Comparison of ENCODE assay signal across 8 cellular contexts in the genomic region with DNA sequence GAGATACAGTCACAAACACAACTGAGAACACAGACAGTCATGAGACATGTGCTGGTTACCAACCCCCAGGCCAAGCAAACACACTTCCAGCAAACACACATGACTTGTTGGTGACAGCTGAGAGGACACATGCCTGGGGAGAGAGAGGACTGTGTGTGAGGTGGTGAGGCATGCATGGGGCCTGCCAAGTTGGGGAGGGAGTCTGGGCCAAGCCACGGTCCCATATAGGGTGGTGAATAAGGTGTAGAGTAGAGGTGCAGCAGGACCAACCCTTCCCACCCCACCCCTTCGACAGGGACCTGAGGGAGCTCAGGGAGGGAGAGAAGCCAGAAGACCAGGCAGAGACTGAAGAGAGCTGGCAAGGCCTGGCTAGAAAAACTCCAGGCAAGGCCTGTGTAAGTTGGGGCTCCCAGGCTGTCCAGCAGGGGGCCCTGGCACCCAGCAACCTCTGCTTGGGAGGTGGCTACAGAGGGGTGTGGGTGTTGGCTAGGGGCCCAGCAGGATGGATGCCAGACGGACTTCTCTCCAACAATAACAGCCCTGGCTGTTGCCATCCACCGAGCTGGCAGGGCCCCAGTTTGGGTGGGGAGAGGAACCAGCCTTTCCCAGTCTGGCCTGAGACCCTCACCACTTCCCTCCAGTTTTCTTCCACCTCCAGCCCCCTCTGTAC. TPM values are rescaled to one million over a fixed set of nuclear protein-coding genes. Genes with fewer than 3 reads are reported as not detected.
DNase-seq lines count a peak whose midpoint lies in the region; ATAC-seq, FAIRE-seq and TF ChIP-seq lines count a peak whose summit lies in the region.

No MANE protein-coding gene starts in this region.

- no peak for TF ChIP-seq EP300 in A549 (IDR thresholded peaks at IDR 0.05)

- TF ChIP-seq CTCF in A549 (IDR thresholded peaks at IDR 0.05), result peak; percentile 45; the same call in 2 of the 3 replicates
- TF ChIP-seq CTCF in endodermal cell (conservative IDR thresholded peaks at IDR 0.05), result peak; percentile 82

- ATAC-seq in A549 (peak; percentile 47 to 77), GM18511 (IDR thresholded peaks at IDR 0.05; ENCODE audit: unreplicated experiment) (peak; percentile 61), HG03520 (IDR thresholded peaks at IDR 0.05; ENCODE audit: unreplicated experiment) (peak; percentile 37)

- peak overlapping the region; percentile 93 for H3K4me2 ChIP-seq in A549

- peak overlapping the region; percentile 10 for H3K4me3 Mint-ChIP-seq in endodermal cell

- no peaks in the 10 kb centered on the region for H3K27me3 ChIP-seq in endodermal cell (ENCODE audit: control insufficient read depth, insufficient read depth, low read length, poor library complexity, severe bottlenecking)

- CTCF ChIA-PET in A549 (lab: Yijun Ruan, JAX), result interaction anchor here (0.7 to 9.2 kb wide), 13 partner anchors 8 to 100 kb away, joined by 3 to 111 read pairs (median 5); a partner anchor contains a TSS

- no peak overlapping the region for H3K4me3 ChIP-seq in A549
- no peak overlapping the region for H3K4me3 ChIP-seq in endodermal cell (ENCODE audit: low read length)

- DNase-seq in A549 (ENCODE audit: low read depth in 1 of 2, low spot score in 1 of 2) (peak; percentile 60 to 87), NOMO-1 treated with DMSO at 0.1 percent for 48 hours (lab: John Stamatoyannopoulos, UW; ENCODE audit: unreplicated experiment) (peak; percentile 56), endodermal cell (peak; percentile 92), mucosa of gallbladder (ENCODE audit: low spot score) (peak; percentile 94)
- DNase-seq in activated CD8-positive, alpha-beta memory T cell treated with anti-CD3 and anti-CD28 coated beads for 24 hours, result peak; percentile 84
- DNase-seq in stimulated activated CD8-positive, alpha-beta memory T cell treated with anti-CD3 and anti-CD28 coated beads, Interleukin-4, amount 100 ng/mL, for 4 hours (ENCODE audit: low read depth in 2 of 2, low spot score in 1 of 2), result peak; percentile 31 to 34

- H3K27ac ChIP-seq in A549, result peak overlapping the region; percentile 67 to 98; a peak in 5 of 6 replicates
- no peak overlapping the region for H3K27ac ChIP-seq in endodermal cell (ENCODE audit: low read depth, low read length)

- POLR2A ChIA-PET in A549 (lab: Yijun Ruan, JAX), result interaction anchor here (1.6 kb wide), 1 partner anchor 25 kb away, joined by 14 read pairs; a partner anchor contains a TSS

- no peaks in the 10 kb centered on the region for H3K9me3 Mint-ChIP-seq in endodermal cell

- H3K9me3 ChIP-seq in A549, result no peaks in the 10 kb centered on the region
- H3K9me3 ChIP-seq in endodermal cell (ENCODE audit: control insufficient read depth, low read length), result no peaks in the 10 kb centered on the region

- peak overlapping the region; percentile 62 for H3K27ac Mint-ChIP-seq in endodermal cell

- WGBS in A549 (ENCODE audit: missing lambda C conversion rate), result 0% methylated on average over 2 of the region's 4 CpGs
- 63% methylated on average over 3 of the region's 4 CpGs; no CpG with 5 or more reads in 1 of the 2 experiments for WGBS in endodermal cell (ENCODE audit: insufficient coverage in 1 of 2, insufficient read length in 1 of 2), 2 experiments

- peaks cover 56% of the 10 kb centered on the region for H3K4me1 Mint-ChIP-seq in endodermal cell

- TF ChIP-seq POLR2A in A549 (IDR thresholded peaks at IDR 0.05; ENCODE audit: low read length), result no peak

- H3K4me1 ChIP-seq in A549 (peaks cover 68% of the 10 kb centered on the region), endodermal cell (ENCODE audit: control insufficient read depth, insufficient read depth, low read length) (peaks cover 29% of the 10 kb centered on the region)

- no peak overlapping the region for H3K9ac ChIP-seq in endodermal cell (ENCODE audit: extremely low read depth, low read length, poor library complexity, severe bottlenecking)

- H3K36me3 ChIP-seq in endodermal cell (ENCODE audit: control insufficient read depth, insufficient read depth, low read length), result no peaks in the 10 kb centered on the region

- no peak for FAIRE-seq in A549 (lab: Jason Lieb, UNC)

- peaks cover 2% of the 10 kb centered on the region for H3K27me3 Mint-ChIP-seq in endodermal cell (ENCODE audit: insufficient read depth)

- TF ChIP-seq RAD21 in A549 (conservative IDR thresholded peaks at IDR 0.05 in 1 of 2, IDR thresholded peaks at IDR 0.05 in 1 of 2), result peak; percentile 47 to 52; a peak in 4 of 5 replicates

- no peaks in the 10 kb centered on the region for H3K36me3 Mint-ChIP-seq in endodermal cell (ENCODE audit: low read depth)

TF ChIP-seq in A549, 52 proteins besides CTCF, POLR2A, EP300 and RAD21:
- TF ChIP-seq, protein P1, sequence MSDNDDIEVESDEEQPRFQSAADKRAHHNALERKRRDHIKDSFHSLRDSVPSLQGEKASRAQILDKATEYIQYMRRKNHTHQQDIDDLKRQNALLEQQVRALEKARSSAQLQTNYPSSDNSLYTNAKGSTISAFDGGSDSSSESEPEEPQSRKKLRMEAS (IDR thresholded peaks at IDR 0.05), result peak; percentile 29; the same call in 1 of the 2 replicates
- TF ChIP-seq RARB (CRISPR knock-in tag; IDR thresholded peaks at IDR 0.05) (no peak), NPAS2 (CRISPR knock-in tag; IDR thresholded peaks at IDR 0.05; ENCODE audit: borderline replicate concordance) (no peak)

RNA-seq across cellular contexts. Expression of a gene that starts 2.0 kb away (rescaled TPM):
- 72.3 and 80.0 TPM in 2 replicates for polyA plus RNA-seq in A549 (2011; rRNA removed)
- 112 and 143 TPM in 2 replicates for polyA plus RNA-seq in A549 (2012; cell fraction: cytosol; rRNA removed)
- polyA plus RNA-seq in A549 (2012; cell fraction: nucleus; rRNA removed), result 227 and 245 TPM in 2 replicates
- polyA plus RNA-seq in A549 (2017; fragmentation: RNase III; extraction: RNeasy Plus Mini Kit Qiagen cat#74134 plus additional on column Dnase treatment), result 45.6 to 49.1 TPM (median 47.1 TPM) in 3 replicates
- polyA minus RNA-seq in A549 (2011; rRNA and poly(A)+ RNA removed), result 114 and 138 TPM in 2 replicates
- total RNA-seq in endodermal cell, result 100 to 1,000 TPM; 129 to 155 TPM
- polyA plus RNA-seq in endodermal cell (2013, experiment 1 of 2), result 65.0 TPM
- polyA plus RNA-seq in endodermal cell (2013, experiment 2 of 2), result 58.4 TPM
- 66.1 TPM for total RNA-seq in mucosa of gallbladder

RNA-seq across cellular contexts. Expression of a gene that starts 4.7 kb away (rescaled TPM):
- not detected in 2 replicates for polyA plus RNA-seq in A549 (2011; rRNA removed)
- 0.11 and 0.12 TPM in 2 replicates for polyA plus RNA-seq in A549 (2012; cell fraction: cytosol; rRNA removed)
- 0.24 TPM in 1 of 2 replicates, not detected in the other for polyA plus RNA-seq in A549 (2012; cell fraction: nucleus; rRNA removed)
- not detected in 3 replicates for polyA plus RNA-seq in A549 (2017; fragmentation: RNase III; extraction: RNeasy Plus Mini Kit Qiagen cat#74134 plus additional on column Dnase treatment)
- polyA minus RNA-seq in A549 (2011; rRNA and poly(A)+ RNA removed), result not detected in 2 replicates
- 1 to 10 TPM; 1.7 to 1.8 TPM for total RNA-seq in endodermal cell
- polyA plus RNA-seq in endodermal cell (2013, experiment 1 of 2), result 1.1 TPM
- polyA plus RNA-seq in endodermal cell (2013, experiment 2 of 2), result 0.83 TPM
- 0.26 TPM for total RNA-seq in mucosa of gallbladder

RNA-seq across cellular contexts. Expression of a gene that starts 25.5 kb away (rescaled TPM):
- polyA plus RNA-seq in A549 (2011; rRNA removed) (1,080 and 1,155 TPM in 2 replicates), A549 (2017; fragmentation: RNase III; extraction: RNeasy Plus Mini Kit Qiagen cat#74134 plus additional on column Dnase treatment) (1,076 to 1,211 TPM (median 1,136 TPM) in 3 replicates)
- polyA plus RNA-seq in A549 (2012; cell fraction: cytosol; rRNA removed), result 735 and 808 TPM in 2 replicates
- 712 and 1,059 TPM in 2 replicates for polyA plus RNA-seq in A549 (2012; cell fraction: nucleus; rRNA removed)
- polyA minus RNA-seq in A549 (2011; rRNA and poly(A)+ RNA removed), result 601 and 692 TPM in 2 replicates
- total RNA-seq in endodermal cell (1,000 to 10,000 TPM; 1,356 to 1,422 TPM), mucosa of gallbladder (893 TPM)
- 1,137 TPM for polyA plus RNA-seq in endodermal cell (2013, experiment 1 of 2)
- polyA plus RNA-seq in endodermal cell (2013, experiment 2 of 2), result 1,046 TPM

RNA-seq across cellular contexts. Expression of a gene that starts 35.9 kb away (rescaled TPM):
- polyA plus RNA-seq in A549 (2011; rRNA removed), result 44.5 and 61.4 TPM in 2 replicates
- 56.6 and 84.2 TPM in 2 replicates for polyA plus RNA-seq in A549 (2012; cell fraction: cytosol; rRNA removed)
- 60.0 and 63.0 TPM in 2 replicates for polyA plus RNA-seq in A549 (2012; cell fraction: nucleus; rRNA removed)
- polyA plus RNA-seq in A549 (2017; fragmentation: RNase III; extraction: RNeasy Plus Mini Kit Qiagen cat#74134 plus additional on column Dnase treatment), result 38.7 to 45.6 TPM (median 45.5 TPM) in 3 replicates
- polyA minus RNA-seq in A549 (2011; rRNA and poly(A)+ RNA removed), result 44.0 and 52.2 TPM in 2 replicates
- total RNA-seq in endodermal cell, result 10 to 100 TPM; 52.5 to 54.3 TPM
- polyA plus RNA-seq in endodermal cell (2013, experiment 1 of 2), result 42.1 TPM
- 39.6 TPM for polyA plus RNA-seq in endodermal cell (2013, experiment 2 of 2)
- 50.8 TPM for total RNA-seq in mucosa of gallbladder

RNA-seq across cellular contexts. Expression of a gene that starts 43.9 kb away (rescaled TPM):
- polyA plus RNA-seq in A549 (2011; rRNA removed), result 6.2 and 6.3 TPM in 2 replicates
- polyA plus RNA-seq in A549 (2012; cell fraction: cytosol; rRNA removed), result 8.2 and 10.8 TPM in 2 replicates
- polyA plus RNA-seq in A549 (2012; cell fraction: nucleus; rRNA removed), result 13.6 and 19.5 TPM in 2 replicates
- 5.6 to 9.1 TPM (median 6.0 TPM) in 3 replicates for polyA plus RNA-seq in A549 (2017; fragmentation: RNase III; extraction: RNeasy Plus Mini Kit Qiagen cat#74134 plus additional on column Dnase treatment)
- polyA minus RNA-seq in A549 (2011; rRNA and poly(A)+ RNA removed), result 2.8 and 4.1 TPM in 2 replicates
- total RNA-seq in endodermal cell, result 10 to 100 TPM in 1 of 2 donors, 1 to 10 TPM in 1; 8.3 to 11.0 TPM
- 8.9 TPM for polyA plus RNA-seq in endodermal cell (2013, experiment 1 of 2)
- 5.6 TPM for polyA plus RNA-seq in endodermal cell (2013, experiment 2 of 2)
- total RNA-seq in mucosa of gallbladder, result 10.9 TPM

Comparison
In these comparisons a context has a peak if more than half of its experiments do, and no peak if none do; other contexts are left out.
1. DNase-seq: peak in every context shown above with its lines; median percentile 94 in mucosa of gallbladder; 92 in endodermal cell; 84 in activated CD8-positive, alpha-beta memory T cell treated with anti-CD3 and anti-CD28 coated beads for 24 hours; 74 in A549; 56 in NOMO-1 treated with DMSO at 0.1 percent for 48 hours; 32 in stimulated activated CD8-positive, alpha-beta memory T cell treated with anti-CD3 and anti-CD28 coated beads, Interleukin-4, amount 100 ng/mL, for 4 hours.